1 cellular context compared by ENCODE assay signal in genomic region chr11:88482871-88483301, GRCh38.
TF ChIP-seq lines count a peak whose summit lies in the region.

No MANE protein-coding gene starts in this region.

TF ChIP-seq in GM23338, 12 proteins besides CTCF, POLR2A, EP300 and RAD21 (continued from another document):
- TF ChIP-seq JUNB (IDR thresholded peaks at IDR 0.05; ENCODE audit: unreplicated experiment) (no peak), ETS1 (IDR thresholded peaks at IDR 0.05) (no peak), EZH2phosphoT487 (IDR thresholded peaks at IDR 0.05; ENCODE audit: unreplicated experiment) (no peak), NANOG (IDR thresholded peaks at IDR 0.05; ENCODE audit: borderline replicate concordance) (no peak), REST (IDR thresholded peaks at IDR 0.05; ENCODE audit: unreplicated experiment) (no peak), EZH2 (IDR thresholded peaks at IDR 0.05; ENCODE audit: low read depth, unreplicated experiment) (no peak), ZNF331 (CRISPR knock-in tag; IDR thresholded peaks at IDR 0.05; ENCODE audit: low read depth) (no peak), ZNF114 (CRISPR knock-in tag; IDR thresholded peaks at IDR 0.05) (no peak), ZNF462 (CRISPR knock-in tag; IDR thresholded peaks at IDR 0.05) (no peak), STAT1 (IDR thresholded peaks at IDR 0.05; ENCODE audit: unreplicated experiment) (no peak), CREB1 (CRISPR knock-in tag; IDR thresholded peaks at IDR 0.05; ENCODE audit: low read depth) (no peak)
